Comparison of ENCODE assay signal across 12 cellular contexts in the genomic region with DNA sequence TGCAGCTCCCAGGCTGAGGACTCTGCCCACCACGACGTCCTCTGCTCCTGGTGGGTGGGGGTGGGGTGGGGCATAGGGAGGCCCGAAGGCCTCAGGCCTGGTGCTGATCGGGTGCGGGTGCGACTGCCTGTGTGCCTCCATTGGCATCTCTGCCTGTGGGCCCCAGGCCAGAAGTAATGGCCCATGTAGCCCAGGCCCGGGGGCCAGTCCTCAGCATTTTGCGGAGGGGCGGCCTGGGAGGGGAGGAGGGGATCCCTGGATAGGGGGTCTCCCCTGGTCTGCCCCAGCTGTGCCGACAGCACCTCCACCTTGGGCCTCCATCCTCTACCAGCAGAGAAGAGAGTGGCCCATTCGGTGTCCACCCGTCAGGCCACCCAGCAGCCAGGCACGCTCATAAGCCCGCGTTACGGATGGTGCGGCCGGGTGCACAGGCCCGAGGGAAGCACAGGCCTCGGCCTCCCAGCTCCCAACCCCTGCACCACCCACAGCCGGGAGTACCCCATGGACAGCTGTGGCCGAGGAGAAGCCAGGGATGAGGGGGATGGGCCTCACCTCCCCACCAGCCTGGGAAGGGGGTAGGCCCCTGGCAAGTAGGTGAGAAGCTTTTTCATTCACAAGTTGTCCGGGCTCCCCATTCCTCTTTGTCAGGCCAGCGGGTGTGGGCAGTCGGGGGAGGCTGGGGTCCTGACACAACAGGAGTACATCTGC. TPM values are rescaled to one million over a fixed set of nuclear protein-coding genes. Genes with fewer than 3 reads are reported as not detected.
A peak's percentile ranks its signal among the peaks of the same experiment; 100 is the strongest.
DNase-seq lines count a peak whose midpoint lies in the region; ATAC-seq, FAIRE-seq and TF ChIP-seq lines count a peak whose summit lies in the region.
"Had no signal": no experiment of that assay in that cellular context is flagged by ENCODE, and none has a peak within 500 bp of the region (broad histone marks: within the 10 kb centered on the region; RNA-seq: fewer than 3 reads in every experiment).

No MANE protein-coding gene starts in this region.

- ATAC-seq in A549 (no peak), psoas muscle (no peak)

- peaks cover 22% of the 10 kb centered on the region for H4K20me1 ChIP-seq in OCI-LY3 (ENCODE audit: insufficient read depth, low read length)

- H3K36me3 ChIP-seq in OCI-LY3 (replicated peaks; ENCODE audit: low read depth, low read length), result peaks cover 6% of the 10 kb centered on the region
- peaks cover 0 to 12% (median 4%) of the 10 kb centered on the region in 4 donors for H3K36me3 ChIP-seq in esophagus muscularis mucosa
- H3K36me3 ChIP-seq in psoas muscle (ENCODE audit: insufficient read depth in 1 of 2, low read depth in 1 of 2), result peaks cover 0 to 5% of the 10 kb centered on the region in 2 donors
- H3K36me3 ChIP-seq in HAP-1 (replicated peaks), result peaks cover 6% of the 10 kb centered on the region; the same call in 1 of the 2 replicates

- H3K9me3 ChIP-seq in A549, result no peaks in the 10 kb centered on the region
- no peaks in the 10 kb centered on the region for H3K9me3 ChIP-seq in OCI-LY3 (ENCODE audit: insufficient read depth, low read length)
- no peaks in the 10 kb centered on the region for H3K9me3 ChIP-seq in esophagus muscularis mucosa
- no peaks in the 10 kb centered on the region for H3K9me3 ChIP-seq in psoas muscle
- H3K9me3 ChIP-seq in HAP-1, result no peaks in the 10 kb centered on the region
- H3K9me3 ChIP-seq: SJSA1 had no signal

- H3K27ac ChIP-seq in A549 (peak overlapping the region; percentile 95 to 98; a peak in 5 of 6 replicates), OCI-LY3 (ENCODE audit: low read length) (peak overlapping the region; percentile 93; the same call in 1 of the 2 replicates), esophagus muscularis mucosa (replicated peaks in 1 of 4) (peak overlapping the region; percentile 95 to 99 (median 98)), psoas muscle (peak overlapping the region; percentile 96)
- H3K27ac ChIP-seq: SJSA1 had no signal

- in situ Hi-C loops in HAP-1 (cut with MboI; ENCODE audit: low sequenced_read_pairs), result no loop called here

- peaks cover 28% of the 10 kb centered on the region for H3K79me2 ChIP-seq in OCI-LY3 (ENCODE audit: low read length)

- POLR2A ChIA-PET in A549 (lab: Yijun Ruan, JAX), result interaction anchor here (0.6 to 1.6 kb wide), 2 partner anchors 10 to 50 kb away, joined by 4 to 5 read pairs; no protein-coding TSS in a partner anchor

- intact Hi-C loops in esophagus muscularis mucosa (cut with DNase I), result no loop called here
- intact Hi-C loops in psoas muscle (cut with DNase I), result loop anchor here in 1 of 2 donors (5.0 kb wide), 1 partner anchor 60 kb away; no protein-coding TSS in a partner anchor

- TF ChIP-seq POLR2A in A549 (IDR thresholded peaks at IDR 0.05; ENCODE audit: low read length) (no peak), esophagus muscularis mucosa (IDR thresholded peaks at IDR 0.05; ENCODE audit: low read depth) (no peak)

- H3K4me2 ChIP-seq in A549 (peak overlapping the region; percentile 95), OCI-LY3 (ENCODE audit: low read length) (peak overlapping the region; percentile 99)

- TF ChIP-seq CTCF in A549 (IDR thresholded peaks at IDR 0.05) (no peak), OCI-LY3 (IDR thresholded peaks at IDR 0.05; ENCODE audit: low read depth, low read length) (no peak), esophagus muscularis mucosa (IDR thresholded peaks at IDR 0.05) (no peak), psoas muscle (IDR thresholded peaks at IDR 0.05) (no peak)

- H3K9ac ChIP-seq in OCI-LY3 (ENCODE audit: low read length), result peak overlapping the region; percentile 92; the same call in 1 of the 2 replicates

- H2AFZ ChIP-seq in OCI-LY3 (ENCODE audit: low read depth, low read length), result no peak overlapping the region

- CTCF ChIA-PET in A549 (lab: Yijun Ruan, JAX), result interaction anchor here (0.9 to 2.8 kb wide), 10 partner anchors 9 to 82 kb away, joined by 3 to 13 read pairs (median 6); no protein-coding TSS in a partner anchor

- WGBS in A549 (ENCODE audit: missing lambda C conversion rate), result 92% methylated on average over 8 of the region's 25 CpGs
- 71% methylated on average over 12 of the region's 25 CpGs for WGBS in esophagus muscularis mucosa
- 66 to 82% (median 67%) methylated on average over 22 to 25 of the region's 25 CpGs for whole genome bisulfite sequencing in psoas muscle, 3 donors

- no peak for TF ChIP-seq EP300 in A549 (IDR thresholded peaks at IDR 0.05)
- no peak for TF ChIP-seq EP300 in esophagus muscularis mucosa (IDR thresholded peaks at IDR 0.05)

- H3K4me3 ChIP-seq in A549 (no peak overlapping the region), OCI-LY3 (ENCODE audit: low read length) (peak overlapping the region; percentile 80), esophagus muscularis mucosa (peak overlapping the region; percentile 90 to 98 (median 95)), psoas muscle (peak overlapping the region; percentile 76), HAP-1 (no peak overlapping the region)

- H3K4me1 ChIP-seq in A549 (peaks cover 51% of the 10 kb centered on the region), OCI-LY3 (ENCODE audit: low read length) (peaks cover 59% of the 10 kb centered on the region), esophagus muscularis mucosa (peaks cover 64 to 87% (median 84%) of the 10 kb centered on the region in 4 donors), psoas muscle (peaks cover 23% of the 10 kb centered on the region), HAP-1 (peaks cover 18% of the 10 kb centered on the region)

- no peaks in the 10 kb centered on the region for H3K27me3 ChIP-seq in OCI-LY3 (ENCODE audit: low read depth, low read length)
- H3K27me3 ChIP-seq in esophagus muscularis mucosa, result no peaks in the 10 kb centered on the region
- H3K27me3 ChIP-seq in psoas muscle (ENCODE audit: insufficient read depth in 3 of 3, low read length in 2 of 3), result no peaks in the 10 kb centered on the region
- H3K27me3 ChIP-seq in HAP-1 (ENCODE audit: low read depth), result no peaks in the 10 kb centered on the region
- H3K27me3 ChIP-seq: SJSA1 had no signal

- DNase-seq in A549 (ENCODE audit: low read depth in 1 of 2, low spot score in 1 of 2) (no peak), esophagus muscularis mucosa (ENCODE audit: extremely low spot score) (no peak), psoas muscle (no peak), HAP-1 (ENCODE audit: low spot score in 2 of 2) (no peak), DMS53 (lab: John Stamatoyannopoulos, UW) (no peak), epidermal melanocyte (ENCODE audit: insufficient read length, low spot score) (no peak)
- no peak for DNase-seq in activated CD4-positive, CD25-positive, alpha-beta regulatory T cell (lab: John Stamatoyannopoulos, UW)
- DNase-seq: activated CD4-positive, alpha-beta T cell treated with anti-CD3 and anti-CD28 coated beads, Interleukin-2, amount 50 U/mL, for 4 hours; NCI-H345 had no signal

- no peak for TF ChIP-seq RAD21 in A549 (conservative IDR thresholded peaks at IDR 0.05 in 1 of 2, IDR thresholded peaks at IDR 0.05 in 1 of 2)

- no peak for FAIRE-seq in A549 (lab: Jason Lieb, UNC)
- FAIRE-seq: endothelial cell of umbilical vein had no signal

TF ChIP-seq in A549, 52 proteins besides CTCF, POLR2A, EP300 and RAD21:
- TF ChIP-seq MAZ (IDR thresholded peaks at IDR 0.05; ENCODE audit: borderline replicate concordance, low read depth, low read length) (no peak), HOXB5 (CRISPR knock-in tag; IDR thresholded peaks at IDR 0.05) (no peak)

RNA-seq across cellular contexts. Expression of a gene that starts 1.8 kb away (rescaled TPM):
- polyA plus RNA-seq in A549 (2011; rRNA removed) (0.88 and 1.2 TPM in 2 replicates), A549 (2017; fragmentation: RNase III; extraction: RNeasy Plus Mini Kit Qiagen cat#74134 plus additional on column Dnase treatment) (4.6 to 6.4 TPM (median 5.7 TPM) in 3 replicates), psoas muscle (1 to 10 TPM; 1.8 to 3.8 (median 2.9) TPM)
- polyA plus RNA-seq in A549 (2012; cell fraction: cytosol; rRNA removed), result 2.6 and 3.9 TPM in 2 replicates
- polyA plus RNA-seq in A549 (2012; cell fraction: nucleus; rRNA removed), result 15.6 and 21.6 TPM in 2 replicates
- 1.7 and 2.4 TPM in 2 replicates for polyA minus RNA-seq in A549 (2011; rRNA and poly(A)+ RNA removed)
- total RNA-seq in esophagus muscularis mucosa (10 to 100 TPM; 48.6 to 90.6 (median 58.8) TPM), psoas muscle (10 to 100 TPM in 3 of 4 donors, 1 to 10 TPM in 1; 8.7 to 15.4 (median 12.3) TPM)

Comparison
In these comparisons a context has a peak if more than half of its experiments do, and no peak if none do; other contexts are left out.
1. H3K4me3 ChIP-seq: peak in OCI-LY3 (single experiment), esophagus muscularis mucosa (4 of 4) and psoas muscle (single experiment); none in A549 (single experiment) and HAP-1 (single experiment).
2. Peak in every context shown above with its lines, with median percentiles within 50 percentile points of each other: H3K27ac ChIP-seq.